Comparison of ENCODE assay signal across 14 cellular contexts in genomic region chr5:81007637-81008027, GRCh38. TPM values are rescaled to one million over a fixed set of nuclear protein-coding genes. Genes with fewer than 3 reads are reported as not detected.
DNase-seq lines count a peak whose midpoint lies in the region; ATAC-seq and TF ChIP-seq lines count a peak whose summit lies in the region.
"Had no signal": no experiment of that assay in that cellular context is flagged by ENCODE, and none has a peak within 500 bp of the region (broad histone marks: within the 10 kb centered on the region; RNA-seq: fewer than 3 reads in every experiment).

No MANE protein-coding gene starts in this region.

- H3K36me3 ChIP-seq in KOPT-K1 (ENCODE audit: insufficient read depth, low read length) (no peaks in the 10 kb centered on the region), PC-3 (ENCODE audit: low read depth, low read length) (no peaks in the 10 kb centered on the region), ascending aorta (no peaks in the 10 kb centered on the region)
- H3K36me3 ChIP-seq: neutrophil, tibial nerve had no signal

- no TSS peak for BruUV-seq in PC-3 (replicated peaks; lab: Mats Ljungman, UMichigan)

- peak; percentile 69 for ATAC-seq in activated T-helper 17 cell treated with anti-CD3 and anti-CD28 coated beads, Interleukin-2, amount 50 U/mL, for 72 hours (replicated peaks)
- ATAC-seq in natural killer cell treated with Interleukin-12 subunit alpha and Interleukin-12 subunit beta and Interleukin-15 and Interleukin-18, amount 100 ng/mL, for 72 hours: no peak
- no peak for ATAC-seq in GM21576 (IDR thresholded peaks at IDR 0.05; ENCODE audit: unreplicated experiment)
- no peak for ATAC-seq in PC-3

- H3K4me1 Mint-ChIP-seq in activated T-helper 17 cell treated with anti-CD3 and anti-CD28 coated beads, Interleukin-2, amount 50 U/mL, for 72 hours: peaks cover 44% of the 10 kb centered on the region
- H3K4me1 Mint-ChIP-seq in natural killer cell treated with Interleukin-12 subunit alpha and Interleukin-12 subunit beta and Interleukin-15 and Interleukin-18, amount 100 ng/mL, for 72 hours (ENCODE audit: low read depth in 2 of 2): peaks cover 22 to 30% of the 10 kb centered on the region in 2 donors

- no peaks in the 10 kb centered on the region for H3K79me2 ChIP-seq in PC-3 (ENCODE audit: low read length)

- no peaks in the 10 kb centered on the region for H3K27me3 ChIP-seq in PC-3 (ENCODE audit: low read length)
- H3K27me3 ChIP-seq in ascending aorta: no peaks in the 10 kb centered on the region
- H3K27me3 ChIP-seq: tibial nerve had no signal

- no peaks in the 10 kb centered on the region for H3F3A ChIP-seq in PC-3 (ENCODE audit: low read length, unreplicated experiment)

- no peaks in the 10 kb centered on the region for H3K9me3 Mint-ChIP-seq in activated T-helper 17 cell treated with anti-CD3 and anti-CD28 coated beads, Interleukin-2, amount 50 U/mL, for 72 hours
- H3K9me3 Mint-ChIP-seq in natural killer cell treated with Interleukin-12 subunit alpha and Interleukin-12 subunit beta and Interleukin-15 and Interleukin-18, amount 100 ng/mL, for 72 hours: no peaks in the 10 kb centered on the region

- no peaks in the 10 kb centered on the region for H3K27me3 Mint-ChIP-seq in activated T-helper 17 cell treated with anti-CD3 and anti-CD28 coated beads, Interleukin-2, amount 50 U/mL, for 72 hours
- H3K27me3 Mint-ChIP-seq in natural killer cell treated with Interleukin-12 subunit alpha and Interleukin-12 subunit beta and Interleukin-15 and Interleukin-18, amount 100 ng/mL, for 72 hours: no peaks in the 10 kb centered on the region

- POLR2A ChIA-PET in PC-3 (lab: Charles Lee; ENCODE audit: unreplicated experiment): interaction anchor here (0.5 to 0.7 kb wide), 2 partner anchors 295 to 392 kb away, joined by 10 to 13 read pairs; no protein-coding TSS in a partner anchor

- no peak overlapping the region for H3K4me3 ChIP-seq in PC-3 (ENCODE audit: low read length)
- no peak overlapping the region for H3K4me3 ChIP-seq in ascending aorta
- H3K4me3 ChIP-seq: lung, tibial nerve had no signal

- TF ChIP-seq CTCF in PC-3 (conservative IDR thresholded peaks at IDR 0.05; ENCODE audit: low read depth, low read length): no peak
- TF ChIP-seq CTCF in ascending aorta (IDR thresholded peaks at IDR 0.05): no peak

- peak overlapping the region; percentile 58 for H3K27ac ChIP-seq in KOPT-K1 (ENCODE audit: low read depth, low read length, poor library complexity, severe bottlenecking)
- no peak overlapping the region for H3K27ac ChIP-seq in PC-3 (ENCODE audit: low read length)
- H3K27ac ChIP-seq in ascending aorta: no peak overlapping the region
- H3K27ac ChIP-seq: neutrophil, tibial nerve had no signal

- H4K20me1 ChIP-seq in PC-3 (ENCODE audit: low read length): no peaks in the 10 kb centered on the region

- no peaks in the 10 kb centered on the region for H3K36me3 Mint-ChIP-seq in activated T-helper 17 cell treated with anti-CD3 and anti-CD28 coated beads, Interleukin-2, amount 50 U/mL, for 72 hours (ENCODE audit: low read depth)
- H3K36me3 Mint-ChIP-seq in natural killer cell treated with Interleukin-12 subunit alpha and Interleukin-12 subunit beta and Interleukin-15 and Interleukin-18, amount 100 ng/mL, for 72 hours: no peaks in the 10 kb centered on the region

- intact Hi-C loops in PC-3 (cut with micrococcal nuclease): no loop called here
- intact Hi-C loops in ascending aorta (cut with DNase I): no loop called here

- CTCF ChIA-PET in PC-3 (lab: Charles Lee): no interaction called here

- peak; percentile 17 to 26 for DNase-seq in activated CD4-positive, alpha-beta T cell treated with anti-CD3 and anti-CD28 coated beads for 4 hours
- DNase-seq in activated CD4-positive, alpha-beta T cell treated with anti-CD3 and anti-CD28 coated beads, Interleukin-2, amount 50 U/mL, for 1 hour: no peak
- no peak for DNase-seq in natural killer cell treated with Interleukin-12 subunit alpha and Interleukin-12 subunit beta and Interleukin-15 and Interleukin-18, amount 100 ng/mL, for 72 hours (ENCODE audit: low spot score)
- DNase-seq in PC-3 (no peak), ascending aorta (ENCODE audit: low spot score in 2 of 2) (no peak)
- DNase-seq: DMS79, NCI-H1417, NCI-H446 treated with DMSO at 0.1 percent for 48 hours had no signal

- no peak overlapping the region for H3K9ac ChIP-seq in PC-3 (ENCODE audit: low read length)

- peak overlapping the region; percentile 84 for H3K4me3 Mint-ChIP-seq in activated T-helper 17 cell treated with anti-CD3 and anti-CD28 coated beads, Interleukin-2, amount 50 U/mL, for 72 hours
- peak overlapping the region; percentile 73 for H3K4me3 Mint-ChIP-seq in natural killer cell treated with Interleukin-12 subunit alpha and Interleukin-12 subunit beta and Interleukin-15 and Interleukin-18, amount 100 ng/mL, for 72 hours

- H3K9me2 ChIP-seq in PC-3 (replicated peaks; ENCODE audit: low read length): no peaks in the 10 kb centered on the region

- no peaks in the 10 kb centered on the region for H3K9me3 ChIP-seq in KOPT-K1 (ENCODE audit: insufficient read depth, low read length, poor library complexity, severe bottlenecking)
- no peaks in the 10 kb centered on the region for H3K9me3 ChIP-seq in PC-3 (ENCODE audit: low read length)
- no peaks in the 10 kb centered on the region for H3K9me3 ChIP-seq in ascending aorta
- H3K9me3 ChIP-seq: neutrophil, tibial nerve had no signal

- no peak overlapping the region for H3K4me2 ChIP-seq in PC-3 (ENCODE audit: low read length)

- no peak overlapping the region for H2AFZ ChIP-seq in PC-3 (ENCODE audit: low read length)

- peak overlapping the region; percentile 94 for H3K27ac Mint-ChIP-seq in activated T-helper 17 cell treated with anti-CD3 and anti-CD28 coated beads, Interleukin-2, amount 50 U/mL, for 72 hours
- peak overlapping the region; percentile 53 to 84 for H3K27ac Mint-ChIP-seq in natural killer cell treated with Interleukin-12 subunit alpha and Interleukin-12 subunit beta and Interleukin-15 and Interleukin-18, amount 100 ng/mL, for 72 hours

- H3K4me1 ChIP-seq in PC-3 (ENCODE audit: insufficient read depth, low read length) (no peaks in the 10 kb centered on the region), ascending aorta (no peaks in the 10 kb centered on the region)

RNA-seq across cellular contexts. Expression of gene RASGRF2, which starts 47.5 kb away (rescaled TPM):
- total RNA-seq in activated T-helper 17 cell treated with anti-CD3 and anti-CD28 coated beads, Interleukin-2, amount 50 U/mL, for 72 hours: 1 to 10 TPM; 6.8 to 7.6 TPM
- 1 to 10 TPM; 2.3 to 6.7 TPM for total RNA-seq in natural killer cell treated with Interleukin-12 subunit alpha and Interleukin-12 subunit beta and Interleukin-15 and Interleukin-18, amount 100 ng/mL, for 72 hours
- total RNA-seq in PC-3 (2014; rRNA removed): 0.18 TPM in 1 of 2 replicates, not detected in the other
- 16.9 TPM for total RNA-seq in ascending aorta

Comparison
In these comparisons a context has a peak if more than half of its experiments do, and no peak if none do; other contexts are left out.
1. DNase-seq: peak in activated CD4-positive, alpha-beta T cell treated with anti-CD3 and anti-CD28 coated beads for 4 hours (2 of 2); none in activated CD4-positive, alpha-beta T cell treated with anti-CD3 and anti-CD28 coated beads, Interleukin-2, amount 50 U/mL, for 1 hour (single experiment), natural killer cell treated with Interleukin-12 subunit alpha and Interleukin-12 subunit beta and Interleukin-15 and Interleukin-18, amount 100 ng/mL, for 72 hours (single experiment), PC-3 (single experiment) and ascending aorta (0 of 2).